ENCODE assay signal across 23 cellular contexts in the genomic region with DNA sequence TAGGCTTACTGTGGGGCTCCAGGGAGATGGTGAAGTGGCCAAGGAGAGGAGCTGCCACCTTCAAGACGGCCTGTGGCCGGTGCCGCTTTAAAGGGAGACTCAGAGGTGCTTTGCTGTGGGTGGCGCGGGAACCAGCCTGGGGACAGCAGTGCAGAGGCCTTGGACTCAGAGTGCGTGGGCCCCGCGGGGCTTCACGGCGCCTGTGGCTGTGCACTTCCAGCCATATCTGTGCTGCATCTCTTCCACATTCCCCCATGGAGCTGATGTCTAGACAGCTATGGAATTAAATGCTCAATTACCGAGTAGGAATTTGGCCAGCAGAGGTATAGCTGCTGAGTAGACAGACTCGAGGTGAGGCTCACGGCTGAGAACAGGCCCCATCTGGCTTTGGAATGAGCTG. TPM values are rescaled to one million over a fixed set of nuclear protein-coding genes. Genes with fewer than 3 reads are reported as not detected.
DNase-seq lines count a peak whose midpoint lies in the region; ATAC-seq, FAIRE-seq and TF ChIP-seq lines count a peak whose summit lies in the region.
"Had no signal": no experiment of that assay in that cellular context is flagged by ENCODE, and none has a peak within 500 bp of the region (broad histone marks: within the 10 kb centered on the region; RNA-seq: fewer than 3 reads in every experiment).

No MANE protein-coding gene starts in this region.

- FAIRE-seq in GM19239 (lab: Jason Lieb, UNC) = no peak
- FAIRE-seq: GM12892 had no signal

- H4K20me1 ChIP-seq in SK-N-SH (ENCODE audit: insufficient read depth) = no peaks in the 10 kb centered on the region

- CTCF ChIA-PET in SK-N-SH (lab: Yijun Ruan, JAX) = interaction anchor here (1.2 to 2.1 kb wide), 5 partner anchors 14 to 68 kb away, joined by 3 to 11 read pairs (median 3); no protein-coding TSS in a partner anchor

- peaks cover 89% of the 10 kb centered on the region for H3K4me1 Mint-ChIP-seq in nephron

- H3K27me3 Mint-ChIP-seq in nephron (ENCODE audit: low read depth) = peaks cover 13% of the 10 kb centered on the region
- H3K27me3 Mint-ChIP-seq: CD4-positive, alpha-beta memory T cell had no signal

- no peak overlapping the region for H3K4me2 ChIP-seq in SK-N-SH

- TF ChIP-seq POLR2A in sigmoid colon (IDR thresholded peaks at IDR 0.05) = no peak

- POLR2A ChIA-PET in SK-N-SH (lab: Yijun Ruan, JAX) = no interaction called here

- H3K27ac Mint-ChIP-seq in nephron = peak overlapping the region; percentile 63 to 96 (median 85)
- H3K27ac Mint-ChIP-seq: HFFc6 had no signal

- H3K4me1 ChIP-seq in SK-N-SH (ENCODE audit: control insufficient read depth in 1 of 2, insufficient read depth in 2 of 2, low read depth in 1 of 2, low read length in 1 of 2) (peaks cover 12 to 17% of the 10 kb centered on the region in 2 experiments; a peak in 3 of 4 replicates), thoracic aorta (ENCODE audit: control insufficient read depth in 1 of 2, low read depth in 2 of 2) (peaks cover 31 to 52% of the 10 kb centered on the region in 2 donors), sigmoid colon (peaks cover 0 to 51% (median 47%) of the 10 kb centered on the region in 4 donors)

- ATAC-seq in SK-N-SH treated with all-trans-retinoic acid at 6 μM for 48 hours (peak; percentile 35), thoracic aorta (ENCODE audit: insufficient number of reproducible peaks, low FRiP score, low read depth) (no peak), HG03135 (IDR thresholded peaks at IDR 0.05; ENCODE audit: unreplicated experiment) (no peak)

- no peak for TF ChIP-seq RAD21 in SK-N-SH (IDR thresholded peaks at IDR 0.05; ENCODE audit: low read length)

- H3K27ac ChIP-seq in SK-N-SH (ENCODE audit: low read depth in 2 of 2, low read length in 1 of 2) = peak overlapping the region in 1 of 2 experiments; percentile 74; a peak in 2 of 4 replicates
- H3K27ac ChIP-seq in cingulate gyrus (ENCODE audit: low read depth, low read length) = peak overlapping the region; percentile 97
- peak overlapping the region; percentile 2 to 43 for H3K27ac ChIP-seq in thoracic aorta
- peak overlapping the region in 2 of 4 donors; percentile 81 to 85 for H3K27ac ChIP-seq in sigmoid colon

- H3K9ac ChIP-seq in SK-N-SH = no peak overlapping the region

- H3K9me2 ChIP-seq in SK-N-SH = no peaks in the 10 kb centered on the region

- DNase-seq in SK-N-SH (no peak), thoracic aorta (ENCODE audit: low spot score) (no peak), GM19239 (ENCODE audit: insufficient read length, low spot score) (no peak), sigmoid colon (no peak)
- DNase-seq: 8988T; Calu3; CD4-positive, alpha-beta memory T cell; DND-41; HFFc6; NCI-H1048; NCI-H1436 treated with DMSO at 0.1 percent for 48 hours; NCI-H2029 treated with DMSO at 0.1 percent for 48 hours; NCI-H2171 treated with DMSO at 0.1 percent for 48 hours; NCI-H774 had no signal

- H3K36me3 ChIP-seq in SK-N-SH (replicated peaks in 1 of 2; ENCODE audit: control insufficient read depth in 1 of 2, insufficient read depth in 2 of 2, low read length in 1 of 2) (peaks cover 4 to 16% of the 10 kb centered on the region in 2 experiments), thoracic aorta (peaks cover 11% of the 10 kb centered on the region), sigmoid colon (peaks cover under 1 to 26% (median 3%) of the 10 kb centered on the region in 4 donors)

- TF ChIP-seq CTCF in SK-N-SH (IDR thresholded peaks at IDR 0.05) = no peak
- no peak for TF ChIP-seq CTCF in nephron (IDR thresholded peaks at IDR 0.05; ENCODE audit: unreplicated experiment in 3 of 3)
- no peak for TF ChIP-seq CTCF in thoracic aorta (IDR thresholded peaks at IDR 0.05)
- no peak for TF ChIP-seq CTCF in sigmoid colon (IDR thresholded peaks at IDR 0.05)

- intact Hi-C loops in sigmoid colon (cut with DNase I) = loop anchor here (2.0 kb wide), 1 partner anchor 40 kb away; no protein-coding TSS in a partner anchor

- peaks cover 12% of the 10 kb centered on the region; the same call in 1 of the 2 replicates for H3K79me2 ChIP-seq in SK-N-SH (ENCODE audit: insufficient read depth)

- H3K9me3 ChIP-seq in SK-N-SH (no peaks in the 10 kb centered on the region), thoracic aorta (no peaks in the 10 kb centered on the region), sigmoid colon (no peaks in the 10 kb centered on the region)

- WGBS in SK-N-SH (ENCODE audit: low lambda C conversion rate) = 67% methylated on average over 8 of the region's 13 CpGs
- WGBS in sigmoid colon, 2 donors = 94 to 95% methylated on average over 13 of the region's 13 CpGs

- H3F3A ChIP-seq in SK-N-SH (replicated peaks; ENCODE audit: insufficient read depth) = no peaks in the 10 kb centered on the region

- no peak for TF ChIP-seq EP300 in SK-N-SH (IDR thresholded peaks at IDR 0.05; ENCODE audit: borderline replicate concordance in 1 of 2, low read depth in 1 of 2, low read length in 1 of 2)
- no peak for TF ChIP-seq EP300 in sigmoid colon (IDR thresholded peaks at IDR 0.05)

- H2AFZ ChIP-seq in SK-N-SH (ENCODE audit: low read depth) = no peak overlapping the region

- H3K9me3 Mint-ChIP-seq in nephron = no peaks in the 10 kb centered on the region
- H3K9me3 Mint-ChIP-seq: CD4-positive, alpha-beta memory T cell; HFFc6 had no signal

- H3K4me3 ChIP-seq in SK-N-SH (ENCODE audit: low read depth in 2 of 2, low read length in 1 of 2) (no peak overlapping the region), thoracic aorta (no peak overlapping the region), sigmoid colon (no peak overlapping the region)

- H3K4me3 Mint-ChIP-seq in nephron = no peak overlapping the region
- H3K4me3 Mint-ChIP-seq: CD4-positive, alpha-beta memory T cell; HFFc6 had no signal

- no peaks in the 10 kb centered on the region for H3K27me3 ChIP-seq in SK-N-SH (ENCODE audit: insufficient read depth)
- H3K27me3 ChIP-seq in thoracic aorta (replicated peaks; ENCODE audit: insufficient read depth) = no peaks in the 10 kb centered on the region
- H3K27me3 ChIP-seq in sigmoid colon = no peaks in the 10 kb centered on the region

- peaks cover 4% of the 10 kb centered on the region for H3K36me3 Mint-ChIP-seq in nephron (ENCODE audit: low read depth)
- H3K36me3 Mint-ChIP-seq: CD4-positive, alpha-beta memory T cell had no signal

TF ChIP-seq in SK-N-SH treated with all-trans-retinoic acid at 6 μM for 48 hours, 23 proteins besides CTCF, POLR2A, EP300 and RAD21 (continues in another document):
- TF ChIP-seq ESRRG (CRISPR knock-in tag; IDR thresholded peaks at IDR 0.05) (no peak), SNAI2 (CRISPR knock-in tag; IDR thresholded peaks at IDR 0.05) (no peak), TCF4 (CRISPR knock-in tag; IDR thresholded peaks at IDR 0.05; ENCODE audit: borderline replicate concordance) (no peak), ISL1 (CRISPR knock-in tag; IDR thresholded peaks at IDR 0.05) (peak; percentile 44), BACH2 (CRISPR knock-in tag; IDR thresholded peaks at IDR 0.05; ENCODE audit: borderline replicate concordance) (no peak), OSR1 (CRISPR knock-in tag; IDR thresholded peaks at IDR 0.05) (no peak), ZNF565 (CRISPR knock-in tag; conservative IDR thresholded peaks at IDR 0.05; ENCODE audit: low read depth) (no peak)

TF ChIP-seq in SK-N-SH, 30 proteins besides CTCF, POLR2A, EP300 and RAD21:
- TF ChIP-seq, protein P1, sequence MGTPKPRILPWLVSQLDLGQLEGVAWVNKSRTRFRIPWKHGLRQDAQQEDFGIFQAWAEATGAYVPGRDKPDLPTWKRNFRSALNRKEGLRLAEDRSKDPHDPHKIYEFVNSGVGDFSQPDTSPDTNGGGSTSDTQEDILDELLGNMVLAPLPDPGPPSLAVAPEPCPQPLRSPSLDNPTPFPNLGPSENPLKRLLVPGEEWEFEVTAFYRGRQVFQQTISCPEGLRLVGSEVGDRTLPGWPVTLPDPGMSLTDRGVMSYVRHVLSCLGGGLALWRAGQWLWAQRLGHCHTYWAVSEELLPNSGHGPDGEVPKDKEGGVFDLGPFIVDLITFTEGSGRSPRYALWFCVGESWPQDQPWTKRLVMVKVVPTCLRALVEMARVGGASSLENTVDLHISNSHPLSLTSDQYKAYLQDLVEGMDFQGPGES (IDR thresholded peaks at IDR 0.05; ENCODE audit: low read depth, low read length) = no peak

RNA-seq across cellular contexts. Expression of a gene that starts 41.7 kb away (rescaled TPM):
- polyA plus RNA-seq in SK-N-SH (2012; rRNA removed) = 291 and 339 TPM in 2 replicates
- 289 and 306 TPM in 2 replicates for polyA plus RNA-seq in SK-N-SH (2012; cell fraction: cytosol; rRNA removed)
- polyA plus RNA-seq in SK-N-SH (2012; cell fraction: nucleus; rRNA removed) = 141 and 235 TPM in 2 replicates
- 100 to 1,000 TPM; 282 to 473 TPM for total RNA-seq in thoracic aorta
- 100 to 1,000 TPM; 119 to 162 (median 127) TPM for total RNA-seq in sigmoid colon
- polyA plus RNA-seq in sigmoid colon = 10 to 100 TPM; 22.7 to 43.8 (median 36.0) TPM

RNA-seq across cellular contexts. Expression of a gene that starts 48.6 kb away (rescaled TPM):
- polyA plus RNA-seq in SK-N-SH (2012; rRNA removed) (not detected in 2 replicates), sigmoid colon (not detected)
- 0.04 TPM in 1 of 2 replicates, not detected in the other for polyA plus RNA-seq in SK-N-SH (2012; cell fraction: cytosol; rRNA removed)
- not detected in 2 replicates for polyA plus RNA-seq in SK-N-SH (2012; cell fraction: nucleus; rRNA removed)
- total RNA-seq in thoracic aorta (not detected), sigmoid colon (1 to 10 TPM in 1 of 4 donors, not detected in 3; 1.1 TPM)
- total RNA-seq: Calu3; CD4-positive, alpha-beta memory T cell; H4; HFFc6; MCF 10A; NCI-H460 had no signal
- polyA plus RNA-seq: BJ; CD4-positive, alpha-beta memory T cell had no signal

RNA-seq across cellular contexts. Expression of a gene that starts 57.5 kb away (rescaled TPM):
- not detected in 2 replicates for polyA plus RNA-seq in SK-N-SH (2012; rRNA removed)
- polyA plus RNA-seq in SK-N-SH (2012; cell fraction: cytosol; rRNA removed) = not detected in 2 replicates
- 0.04 and 0.07 TPM in 2 replicates for polyA plus RNA-seq in SK-N-SH (2012; cell fraction: nucleus; rRNA removed)
- under 1 TPM in 1 of 2 donors, not detected in 1; 0.14 TPM for total RNA-seq in thoracic aorta
- under 1 TPM in 2 of 4 donors, not detected in 2; under 0.01 TPM for total RNA-seq in sigmoid colon
- polyA plus RNA-seq in sigmoid colon = 100 to 1,000 TPM in 1 of 3 donors, 1 to 10 TPM in 2; 1.2 to 677 (median 7.2) TPM
- total RNA-seq: CD4-positive, alpha-beta memory T cell; H4 had no signal
- polyA plus RNA-seq: CD4-positive, alpha-beta memory T cell had no signal
